Comparison of ENCODE assay signal across 8 cellular contexts in genomic region chr1:152188673-152189591, GRCh38. TPM values are rescaled to one million over a fixed set of nuclear protein-coding genes. Genes with fewer than 3 reads are reported as not detected.
DNase-seq lines count a peak whose midpoint lies in the region; ATAC-seq and TF ChIP-seq lines count a peak whose summit lies in the region.

No MANE protein-coding gene starts in this region.

- H3K4me3 ChIP-seq in A673 (ENCODE audit: low read depth, low read length, poor library complexity, severe bottlenecking): peak overlapping the region; percentile 46

- intact Hi-C loops in A673 (cut with micrococcal nuclease; ENCODE audit: unreplicated experiment): loop anchor here (1.0 to 5.0 kb wide), 3 partner anchors 158 to 269 kb away; no protein-coding TSS in a partner anchor

- BruUV-seq in A673 (replicated peaks; lab: Mats Ljungman, UMichigan): no TSS peak

- H3K27me3 Mint-ChIP-seq in activated CD8-positive, alpha-beta T cell treated with anti-CD3 and anti-CD28 coated beads, Interleukin-2, amount 10 ng/mL, durations not matched to agents 7 days and 5 days (ENCODE audit: low read depth): peaks cover 13% of the 10 kb centered on the region
- peaks cover 0 to 13% of the 10 kb centered on the region in 2 donors for H3K27me3 Mint-ChIP-seq in effector memory CD8-positive, alpha-beta T cell

- no peak overlapping the region for H3K27ac ChIP-seq in A673 (ENCODE audit: low read depth, low read length, poor library complexity, severe bottlenecking)

- H3K9me3 ChIP-seq in A673 (ENCODE audit: low read depth, low read length, poor library complexity, severe bottlenecking): no peaks in the 10 kb centered on the region

- CTCF ChIA-PET in A673 (lab: Charles Lee): interaction anchor here (0.9 to 1.6 kb wide), 2 partner anchors 270 to 291 kb away, joined by 3 to 20 read pairs; no protein-coding TSS in a partner anchor
- CTCF ChIA-PET in activated CD8-positive, alpha-beta T cell treated with anti-CD3 and anti-CD28 coated beads, Interleukin-2, amount 10 ng/mL, durations not matched to agents 7 days and 5 days (lab: Charles Lee): interaction anchor here (0.6 to 12.3 kb wide), 21 partner anchors 10 to 270 kb away, joined by 3 to 322 read pairs (median 4); no protein-coding TSS in a partner anchor

- peak; percentile 74 for ATAC-seq in activated CD8-positive, alpha-beta T cell treated with anti-CD3 and anti-CD28 coated beads, Interleukin-2, amount 10 ng/mL, durations not matched to agents 7 days and 5 days
- peak; percentile 70 for ATAC-seq in effector memory CD8-positive, alpha-beta T cell (replicated peaks)
- ATAC-seq in GM18502 (IDR thresholded peaks at IDR 0.05; ENCODE audit: poor library complexity, unreplicated experiment): no peak

- no peaks in the 10 kb centered on the region for H3K9me3 Mint-ChIP-seq in activated CD8-positive, alpha-beta T cell treated with anti-CD3 and anti-CD28 coated beads, Interleukin-2, amount 10 ng/mL, durations not matched to agents 7 days and 5 days (ENCODE audit: insufficient read depth)
- H3K9me3 Mint-ChIP-seq in effector memory CD8-positive, alpha-beta T cell: no peaks in the 10 kb centered on the region

- POLR2A ChIA-PET in A673 (lab: Charles Lee; ENCODE audit: low non-redundant PET): interaction anchor here (0.7 kb wide), 1 partner anchor 115 kb away, joined by 3 read pairs; no protein-coding TSS in a partner anchor
- POLR2A ChIA-PET in activated CD8-positive, alpha-beta T cell treated with anti-CD3 and anti-CD28 coated beads, Interleukin-2, amount 10 ng/mL, durations not matched to agents 7 days and 5 days (lab: Charles Lee): no interaction called here

- DNase-seq in A673 (ENCODE audit: low spot score) (peak; percentile 64), GM19238 (ENCODE audit: insufficient read length, low spot score) (peak; percentile 25), NCI-H524 (lab: John Stamatoyannopoulos, UW) (peak; percentile 58 to 74), mucosa of gallbladder (ENCODE audit: low spot score) (peak; percentile 72)
- DNase-seq in activated CD8-positive, alpha-beta T cell treated with anti-CD3 and anti-CD28 coated beads, Interleukin-2, amount 10 ng/mL, durations not matched to agents 7 days and 5 days: peak; percentile 80
- peak; percentile 66 to 72 (median 70) for DNase-seq in effector memory CD8-positive, alpha-beta T cell
- peak; percentile 61 to 67 for DNase-seq in stimulated activated CD8-positive, alpha-beta memory T cell treated with anti-CD3 and anti-CD28 coated beads, Interleukin-4, amount 100 ng/mL, for 1 hour (ENCODE audit: low read depth in 2 of 2, low spot score in 1 of 2)

- no peaks in the 10 kb centered on the region for H3K27me3 ChIP-seq in A673 (replicated peaks; ENCODE audit: insufficient read depth, low read depth, low read length, poor library complexity)

- H3K4me3 Mint-ChIP-seq in activated CD8-positive, alpha-beta T cell treated with anti-CD3 and anti-CD28 coated beads, Interleukin-2, amount 10 ng/mL, durations not matched to agents 7 days and 5 days: peak overlapping the region; percentile 66
- peak overlapping the region; percentile 78 to 79 for H3K4me3 Mint-ChIP-seq in effector memory CD8-positive, alpha-beta T cell

- TF ChIP-seq CTCF in A673 (conservative IDR thresholded peaks at IDR 0.05; ENCODE audit: low read depth, low read length): peak; percentile 88

- H3K36me3 Mint-ChIP-seq in activated CD8-positive, alpha-beta T cell treated with anti-CD3 and anti-CD28 coated beads, Interleukin-2, amount 10 ng/mL, durations not matched to agents 7 days and 5 days (ENCODE audit: low read depth): no peaks in the 10 kb centered on the region
- H3K36me3 Mint-ChIP-seq in effector memory CD8-positive, alpha-beta T cell (ENCODE audit: insufficient read depth): no peaks in the 10 kb centered on the region

- H3K36me3 ChIP-seq in A673 (ENCODE audit: insufficient read depth, low read length, poor library complexity, severe bottlenecking): no peaks in the 10 kb centered on the region

- H3K27ac Mint-ChIP-seq in activated CD8-positive, alpha-beta T cell treated with anti-CD3 and anti-CD28 coated beads, Interleukin-2, amount 10 ng/mL, durations not matched to agents 7 days and 5 days: no peak overlapping the region
- peak overlapping the region; percentile 64 to 81 for H3K27ac Mint-ChIP-seq in effector memory CD8-positive, alpha-beta T cell

- no peaks in the 10 kb centered on the region for H3K4me1 ChIP-seq in A673 (ENCODE audit: insufficient read depth, low read length, poor library complexity, severe bottlenecking)

- peaks cover 6% of the 10 kb centered on the region for H3K4me1 Mint-ChIP-seq in activated CD8-positive, alpha-beta T cell treated with anti-CD3 and anti-CD28 coated beads, Interleukin-2, amount 10 ng/mL, durations not matched to agents 7 days and 5 days (ENCODE audit: low read depth)
- peaks cover 0 to 7% of the 10 kb centered on the region in 2 donors for H3K4me1 Mint-ChIP-seq in effector memory CD8-positive, alpha-beta T cell (ENCODE audit: low read depth in 2 of 2)

RNA-seq across cellular contexts. Expression of gene RPTN, which starts 29.9 kb away (rescaled TPM):
- total RNA-seq in A673 (2021) (not detected in 2 replicates), mucosa of gallbladder (not detected)
- not detected for total RNA-seq in activated CD8-positive, alpha-beta T cell treated with anti-CD3 and anti-CD28 coated beads, Interleukin-2, amount 10 ng/mL, durations not matched to agents 7 days and 5 days

RNA-seq across cellular contexts. Expression of gene HRNR, which starts 35.1 kb away (rescaled TPM):
- total RNA-seq in A673 (2021): not detected in 2 replicates
- not detected for total RNA-seq in activated CD8-positive, alpha-beta T cell treated with anti-CD3 and anti-CD28 coated beads, Interleukin-2, amount 10 ng/mL, durations not matched to agents 7 days and 5 days
- not detected for total RNA-seq in mucosa of gallbladder

Comparison
In these comparisons a context has a peak if more than half of its experiments do, and no peak if none do; other contexts are left out.
1. DNase-seq: peak in every context shown above with its lines; median percentile 80 in activated CD8-positive, alpha-beta T cell treated with anti-CD3 and anti-CD28 coated beads, Interleukin-2, amount 10 ng/mL, durations not matched to agents 7 days and 5 days; 72 in mucosa of gallbladder; 70 in effector memory CD8-positive, alpha-beta T cell; 66 in NCI-H524; 64 in A673; 64 in stimulated activated CD8-positive, alpha-beta memory T cell treated with anti-CD3 and anti-CD28 coated beads, Interleukin-4, amount 100 ng/mL, for 1 hour; 25 in GM19238.